12 cellular contexts compared by ENCODE assay signal in the genomic region with DNA sequence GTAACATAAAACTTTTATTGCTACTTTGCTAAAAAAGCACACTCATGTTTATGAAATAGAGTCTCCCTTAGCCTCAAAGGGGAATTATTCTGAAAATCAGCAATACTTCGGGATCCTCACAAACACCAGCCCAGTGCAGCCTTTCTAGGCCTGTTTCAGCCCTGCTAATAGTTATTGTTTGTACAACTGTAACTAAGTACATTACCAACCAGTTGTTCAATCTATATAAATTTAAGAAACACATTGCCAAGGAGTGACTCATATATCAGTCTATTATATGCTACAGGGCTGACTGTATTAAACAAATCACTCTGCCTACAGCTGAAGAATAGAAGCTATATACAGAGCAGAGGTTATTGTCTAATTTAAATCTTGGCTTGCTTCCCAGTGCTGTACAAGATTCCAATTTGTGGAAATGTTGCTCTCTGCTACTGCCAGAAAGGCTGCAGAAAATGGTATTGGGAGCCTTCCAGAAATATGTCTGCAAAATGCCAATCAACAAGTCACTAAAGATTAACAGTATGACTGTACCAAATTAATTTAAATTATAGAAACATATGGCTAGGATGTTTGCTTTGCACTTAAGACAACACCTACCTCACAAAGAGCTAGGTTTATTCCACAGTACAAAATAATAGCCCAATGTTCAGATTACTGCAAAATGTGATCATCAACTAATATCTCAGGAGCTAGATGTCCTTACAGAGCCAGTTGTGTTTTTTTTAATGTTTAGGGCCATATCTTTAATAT. TPM values are rescaled to one million over a fixed set of nuclear protein-coding genes. Genes with fewer than 3 reads are reported as not detected.
A peak's percentile ranks its signal among the peaks of the same experiment; 100 is the strongest.
DNase-seq lines count a peak whose midpoint lies in the region; ATAC-seq, FAIRE-seq and TF ChIP-seq lines count a peak whose summit lies in the region.
"Had no signal": no experiment of that assay in that cellular context is flagged by ENCODE, and none has a peak within 500 bp of the region (broad histone marks: within the 10 kb centered on the region; RNA-seq: fewer than 3 reads in every experiment).

No MANE protein-coding gene starts in this region.

- H3K9me3 ChIP-seq in BE2C (no peaks in the 10 kb centered on the region), kidney (ENCODE audit: control insufficient read depth in 1 of 2, low read length in 2 of 2) (no peaks in the 10 kb centered on the region)
- no peaks in the 10 kb centered on the region for H3K9me3 ChIP-seq in CD4-positive, alpha-beta memory T cell (ENCODE audit: control insufficient read depth in 1 of 2, low read length in 2 of 2)
- H3K9me3 ChIP-seq: esophagus muscularis mucosa had no signal

- no peak for ATAC-seq in HG02588 (IDR thresholded peaks at IDR 0.05; ENCODE audit: unreplicated experiment)

- H3K4me1 ChIP-seq in BE2C (peaks cover 26% of the 10 kb centered on the region), kidney (ENCODE audit: control insufficient read depth in 1 of 2, insufficient read depth in 1 of 2, low read depth in 1 of 2, low read length in 2 of 2) (peaks cover 3 to 4% of the 10 kb centered on the region in 2 donors)
- no peaks in the 10 kb centered on the region for H3K4me1 ChIP-seq in CD4-positive, alpha-beta memory T cell (ENCODE audit: insufficient read depth, low read length)
- H3K4me1 ChIP-seq: parathyroid adenoma had no signal

- no peaks in the 10 kb centered on the region for H3K36me3 ChIP-seq in BE2C
- no peaks in the 10 kb centered on the region for H3K36me3 ChIP-seq in kidney (ENCODE audit: control insufficient read depth in 1 of 2, insufficient read depth in 2 of 2, low read length in 2 of 2)
- no peaks in the 10 kb centered on the region for H3K36me3 ChIP-seq in CD4-positive, alpha-beta memory T cell (ENCODE audit: insufficient read depth, low read length)
- H3K36me3 ChIP-seq: esophagus muscularis mucosa had no signal

- DNase-seq in BE2C (peak; percentile 45), NCI-H146 (lab: John Stamatoyannopoulos, UW) (peak; percentile 70), RPMI7951 (ENCODE audit: low read depth) (peak; percentile 5), kidney (no peak), AML-193 (lab: John Stamatoyannopoulos, UW) (no peak)
- DNase-seq in activated effector memory CD4-positive, alpha-beta T cell treated with Interleukin-2 at 50 U/mL for 16 hours: no peak
- no peak for DNase-seq in CD4-positive, alpha-beta memory T cell
- DNase-seq: activated CD4-positive, alpha-beta T cell treated with anti-CD3 and anti-CD28 coated beads, Interleukin-2, amount 50 U/mL, for 1 hour had no signal

- H3K36me3 Mint-ChIP-seq in CD4-positive, alpha-beta memory T cell: no peaks in the 10 kb centered on the region

- intact Hi-C loops in kidney (cut with DNase I): no loop called here
- intact Hi-C loops in CD4-positive, alpha-beta memory T cell (cut with micrococcal nuclease): no loop called here

- POLR2A ChIA-PET in CD4-positive, alpha-beta memory T cell (lab: Charles Lee; ENCODE audit: partially characterized antibody): no interaction called here

- CTCF ChIA-PET in CD4-positive, alpha-beta memory T cell (lab: Charles Lee; ENCODE audit: partially characterized antibody): no interaction called here

- no peak for TF ChIP-seq CTCF in BE2C (IDR thresholded peaks at IDR 0.05; ENCODE audit: low read depth, low read length)
- no peak for TF ChIP-seq CTCF in kidney (IDR thresholded peaks at IDR 0.05; ENCODE audit: borderline replicate concordance, extremely low read depth, insufficient read depth)

- FAIRE-seq in kidney (lab: Jason Lieb, UNC): peak; percentile 15

- no peaks in the 10 kb centered on the region for H3K4me1 Mint-ChIP-seq in CD4-positive, alpha-beta memory T cell

- no peak overlapping the region for H3K27ac Mint-ChIP-seq in CD4-positive, alpha-beta memory T cell

- H3K4me3 ChIP-seq in BE2C (ENCODE audit: low read depth, low read length) (no peak overlapping the region; the same call in 1 of the 2 replicates), kidney (ENCODE audit: low read length in 2 of 2) (no peak overlapping the region)
- H3K4me3 ChIP-seq in CD4-positive, alpha-beta memory T cell (ENCODE audit: low read length in 2 of 2): no peak overlapping the region
- H3K4me3 ChIP-seq: esophagus muscularis mucosa had no signal

- H3K27me3 Mint-ChIP-seq in CD4-positive, alpha-beta memory T cell: no peaks in the 10 kb centered on the region

- no peak overlapping the region for H3K4me3 Mint-ChIP-seq in CD4-positive, alpha-beta memory T cell

- no peak overlapping the region for H3K9ac ChIP-seq in kidney (ENCODE audit: low read length in 2 of 2)
- H3K9ac ChIP-seq: parathyroid adenoma had no signal

- H3K27ac ChIP-seq in kidney (ENCODE audit: low read depth in 2 of 2, low read length in 2 of 2): no peak overlapping the region
- no peak overlapping the region for H3K27ac ChIP-seq in CD4-positive, alpha-beta memory T cell (ENCODE audit: low read depth, low read length)
- H3K27ac ChIP-seq: esophagus muscularis mucosa, parathyroid adenoma had no signal

- peaks cover 0 to 3% (median 0%) of the 10 kb centered on the region in 8 donors for H3K9me3 Mint-ChIP-seq in CD4-positive, alpha-beta memory T cell

- no peaks in the 10 kb centered on the region for H3K27me3 ChIP-seq in BE2C
- no peaks in the 10 kb centered on the region for H3K27me3 ChIP-seq in CD4-positive, alpha-beta memory T cell (ENCODE audit: insufficient read depth, low read length)
- H3K27me3 ChIP-seq: esophagus muscularis mucosa had no signal

RNA-seq across cellular contexts. Expression of a gene that starts 49.7 kb away (rescaled TPM):
- polyA plus RNA-seq in BE2C (2012; ENCODE audit: insufficient read depth, insufficient read length, low read depth): 3.7 TPM
- not detected in 2 replicates for total RNA-seq in RPMI7951 (2014; rRNA removed; shearing (Covaris generic))
- 16.2 TPM for total RNA-seq in kidney
- 8.7 TPM for polyA plus RNA-seq in kidney (ENCODE audit: insufficient read depth, low read depth, low replicate concordance)
- total RNA-seq in CD4-positive, alpha-beta memory T cell: not detected
- under 1 TPM in 1 of 2 donors, not detected in 1; 0.13 TPM for polyA plus RNA-seq in CD4-positive, alpha-beta memory T cell
- polyA plus RNA-seq: AG04450 had no signal

Comparison
In these comparisons a context has a peak if more than half of its experiments do, and no peak if none do; other contexts are left out.
1. DNase-seq: peak in BE2C (single experiment), NCI-H146 (single experiment) and RPMI7951 (single experiment); none in kidney (single experiment), activated effector memory CD4-positive, alpha-beta T cell treated with Interleukin-2 at 50 U/mL for 16 hours (single experiment), AML-193 (0 of 2) and CD4-positive, alpha-beta memory T cell (0 of 5).
2. RNA of a gene that starts 49.7 kb away (total RNA-seq): 16.2 TPM in kidney (single experiment); not detected in RPMI7951 and not detected in CD4-positive, alpha-beta memory T cell; every median in the first group is over 10 times any median in the second.